Comparison of ENCODE assay signal across 1 cellular context in the genomic region with DNA sequence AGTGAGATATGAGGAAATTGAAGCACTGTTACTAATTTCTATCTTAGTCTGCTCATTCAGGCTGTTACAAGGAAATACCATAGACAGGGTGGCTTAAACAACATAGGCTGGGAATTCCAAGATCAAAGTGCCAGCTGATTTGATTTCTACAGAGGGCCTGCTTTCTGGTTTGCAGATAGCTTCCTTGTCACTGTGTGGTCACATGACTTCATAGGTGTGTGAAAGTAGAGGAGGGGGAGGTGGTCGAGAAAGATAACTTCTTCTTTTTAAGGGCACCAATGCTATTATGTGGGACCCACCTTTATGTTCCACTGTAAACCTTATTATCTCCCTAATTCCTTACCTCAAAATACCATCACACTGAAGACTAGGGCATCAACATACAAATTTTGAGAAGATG.
TF ChIP-seq lines count a peak whose summit lies in the region.

No MANE protein-coding gene starts in this region.

TF ChIP-seq in K562, 482 proteins besides CTCF, POLR2A, EP300 and RAD21:
- TF ChIP-seq, protein P1, sequence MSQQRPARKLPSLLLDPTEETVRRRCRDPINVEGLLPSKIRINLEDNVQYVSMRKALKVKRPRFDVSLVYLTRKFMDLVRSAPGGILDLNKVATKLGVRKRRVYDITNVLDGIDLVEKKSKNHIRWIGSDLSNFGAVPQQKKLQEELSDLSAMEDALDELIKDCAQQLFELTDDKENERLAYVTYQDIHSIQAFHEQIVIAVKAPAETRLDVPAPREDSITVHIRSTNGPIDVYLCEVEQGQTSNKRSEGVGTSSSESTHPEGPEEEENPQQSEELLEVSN (IDR thresholded peaks at IDR 0.05; ENCODE audit: borderline replicate concordance in 1 of 2, extremely low read depth in 1 of 2, insufficient read depth in 1 of 2, insufficient read length in 1 of 2, low read depth in 1 of 2, low read length in 1 of 2, poor library complexity in 1 of 2, severe bottlenecking in 1 of 2), result no peak
- TF ChIP-seq ZNF507 (tag; conservative IDR thresholded peaks at IDR 0.05), result no peak
- TF ChIP-seq, protein P2, sequence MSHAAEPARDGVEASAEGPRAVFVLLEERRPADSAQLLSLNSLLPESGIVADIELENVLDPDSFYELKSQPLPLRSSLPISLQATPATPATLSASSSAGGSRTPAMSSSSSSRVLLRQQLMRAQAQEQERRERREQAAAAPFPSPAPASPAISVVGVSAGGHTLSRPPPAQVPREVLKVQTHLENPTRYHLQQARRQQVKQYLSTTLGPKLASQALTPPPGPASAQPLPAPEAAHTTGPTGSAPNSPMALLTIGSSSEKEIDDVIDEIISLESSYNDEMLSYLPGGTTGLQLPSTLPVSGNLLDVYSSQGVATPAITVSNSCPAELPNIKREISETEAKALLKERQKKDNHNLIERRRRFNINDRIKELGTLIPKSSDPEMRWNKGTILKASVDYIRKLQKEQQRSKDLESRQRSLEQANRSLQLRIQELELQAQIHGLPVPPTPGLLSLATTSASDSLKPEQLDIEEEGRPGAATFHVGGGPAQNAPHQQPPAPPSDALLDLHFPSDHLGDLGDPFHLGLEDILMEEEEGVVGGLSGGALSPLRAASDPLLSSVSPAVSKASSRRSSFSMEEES (CRISPR knock-in tag; IDR thresholded peaks at IDR 0.05), result peak; percentile 60
- TF ChIP-seq SRF (CRISPR knock-in tag; IDR thresholded peaks at IDR 0.05), result no peak
- TF ChIP-seq, protein P3, sequence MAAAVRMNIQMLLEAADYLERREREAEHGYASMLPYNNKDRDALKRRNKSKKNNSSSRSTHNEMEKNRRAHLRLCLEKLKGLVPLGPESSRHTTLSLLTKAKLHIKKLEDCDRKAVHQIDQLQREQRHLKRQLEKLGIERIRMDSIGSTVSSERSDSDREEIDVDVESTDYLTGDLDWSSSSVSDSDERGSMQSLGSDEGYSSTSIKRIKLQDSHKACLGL (CRISPR knock-in tag; IDR thresholded peaks at IDR 0.05; ENCODE audit: borderline replicate concordance, poor library complexity, severe bottlenecking), result no peak
